9 cellular contexts compared by ENCODE assay signal in genomic region chr10:117830832-117831231, GRCh38.
A peak's percentile ranks its signal among the peaks of the same experiment; 100 is the strongest.
DNase-seq lines count a peak whose midpoint lies in the region; ATAC-seq lines count a peak whose summit lies in the region.
"Had no signal": no experiment of that assay in that cellular context is flagged by ENCODE, and none has a peak within 500 bp of the region (broad histone marks: within the 10 kb centered on the region; RNA-seq: fewer than 3 reads in every experiment).

No MANE protein-coding gene starts in this region.

- no peaks in the 10 kb centered on the region for H3K4me1 ChIP-seq in aorta (ENCODE audit: control insufficient read depth in 1 of 2, insufficient read depth in 2 of 2, low read length in 2 of 2)

- 23% methylated on average over 15 of the region's 15 CpGs for WGBS in aorta, 2 donors

- H3K27me3 Mint-ChIP-seq in activated CD8-positive, alpha-beta memory T cell treated with anti-CD3 and anti-CD28 coated beads, Interleukin-2, amount 10 ng/mL, durations not matched to agents 7 days and 5 days = no peaks in the 10 kb centered on the region

- H3K27me3 ChIP-seq in aorta (ENCODE audit: control insufficient read depth in 1 of 2, insufficient read depth in 2 of 2, low read length in 1 of 2) = no peaks in the 10 kb centered on the region

- peaks cover 9% of the 10 kb centered on the region for H3K4me1 Mint-ChIP-seq in activated CD8-positive, alpha-beta memory T cell treated with anti-CD3 and anti-CD28 coated beads, Interleukin-2, amount 10 ng/mL, durations not matched to agents 7 days and 5 days

- peak overlapping the region; percentile 13 for H3K27ac Mint-ChIP-seq in activated CD8-positive, alpha-beta memory T cell treated with anti-CD3 and anti-CD28 coated beads, Interleukin-2, amount 10 ng/mL, durations not matched to agents 7 days and 5 days

- H3K9me3 ChIP-seq in aorta (ENCODE audit: control insufficient read depth, low read length) = no peaks in the 10 kb centered on the region

- H3K27ac ChIP-seq in aorta (ENCODE audit: low read depth in 1 of 2, low read length in 2 of 2) = no peak overlapping the region

- CTCF ChIA-PET in activated CD8-positive, alpha-beta memory T cell treated with anti-CD3 and anti-CD28 coated beads, Interleukin-2, amount 10 ng/mL, durations not matched to agents 7 days and 5 days (lab: Charles Lee) = no interaction called here

- no peaks in the 10 kb centered on the region for H3K36me3 ChIP-seq in aorta (ENCODE audit: control insufficient read depth in 1 of 2, insufficient read depth in 2 of 2, low read length in 1 of 2)

- peak; percentile 44 for DNase-seq in activated CD8-positive, alpha-beta memory T cell treated with anti-CD3 and anti-CD28 coated beads, Interleukin-2, amount 10 ng/mL, durations not matched to agents 7 days and 5 days
- no peak for DNase-seq in activated CD8-positive, alpha-beta memory T cell treated with anti-CD3 and anti-CD28 coated beads, Interleukin-2, amount 50 U/mL, for 4 hours
- DNase-seq in NOMO-1 treated with DMSO at 0.1 percent for 48 hours (lab: John Stamatoyannopoulos, UW; ENCODE audit: unreplicated experiment) (peak; percentile 30), KG1 (lab: John Stamatoyannopoulos, UW) (no peak), NAMALWA (ENCODE audit: low spot score) (no peak), aorta (no peak)
- peak; percentile 40 for DNase-seq in central memory CD4-positive, alpha-beta T cell
- peak; percentile 4 for DNase-seq in stimulated activated naive CD8-positive, alpha-beta T cell treated with anti-CD3 and anti-CD28 coated beads, Interleukin-15, Interleukin-2, amounts not matched to agents 100 U/mL and 50 U/mL, for 24 hours
- DNase-seq: islet precursor cell had no signal

- no peak overlapping the region for H3K4me3 ChIP-seq in aorta (ENCODE audit: low read length in 2 of 2)

- intact Hi-C loops in aorta (cut with DNase I) = no loop called here

- H3K36me3 Mint-ChIP-seq in activated CD8-positive, alpha-beta memory T cell treated with anti-CD3 and anti-CD28 coated beads, Interleukin-2, amount 10 ng/mL, durations not matched to agents 7 days and 5 days = no peaks in the 10 kb centered on the region

- peak overlapping the region; percentile 41 for H3K4me3 Mint-ChIP-seq in activated CD8-positive, alpha-beta memory T cell treated with anti-CD3 and anti-CD28 coated beads, Interleukin-2, amount 10 ng/mL, durations not matched to agents 7 days and 5 days

- ATAC-seq in activated CD8-positive, alpha-beta memory T cell treated with anti-CD3 and anti-CD28 coated beads, Interleukin-2, amount 10 ng/mL, durations not matched to agents 7 days and 5 days = no peak
- ATAC-seq in stimulated activated naive CD8-positive, alpha-beta T cell treated with anti-CD3 and anti-CD28 coated beads, Interleukin-15, Interleukin-2, amounts not matched to agents 100 U/mL and 50 U/mL, for 24 hours = no peak
- no peak for ATAC-seq in aorta (ENCODE audit: low FRiP score)

- no peaks in the 10 kb centered on the region for H3K9me3 Mint-ChIP-seq in activated CD8-positive, alpha-beta memory T cell treated with anti-CD3 and anti-CD28 coated beads, Interleukin-2, amount 10 ng/mL, durations not matched to agents 7 days and 5 days (ENCODE audit: low read depth)

Comparison
In these comparisons a context has a peak if more than half of its experiments do, and no peak if none do; other contexts are left out.
1. DNase-seq: peak in activated CD8-positive, alpha-beta memory T cell treated with anti-CD3 and anti-CD28 coated beads, Interleukin-2, amount 10 ng/mL, durations not matched to agents 7 days and 5 days (single experiment), NOMO-1 treated with DMSO at 0.1 percent for 48 hours (single experiment), central memory CD4-positive, alpha-beta T cell (single experiment) and stimulated activated naive CD8-positive, alpha-beta T cell treated with anti-CD3 and anti-CD28 coated beads, Interleukin-15, Interleukin-2, amounts not matched to agents 100 U/mL and 50 U/mL, for 24 hours (single experiment); none in activated CD8-positive, alpha-beta memory T cell treated with anti-CD3 and anti-CD28 coated beads, Interleukin-2, amount 50 U/mL, for 4 hours (single experiment), KG1 (single experiment), NAMALWA (single experiment) and aorta (0 of 2).